ENCODE assay signal across 11 cellular contexts in the genomic region with DNA sequence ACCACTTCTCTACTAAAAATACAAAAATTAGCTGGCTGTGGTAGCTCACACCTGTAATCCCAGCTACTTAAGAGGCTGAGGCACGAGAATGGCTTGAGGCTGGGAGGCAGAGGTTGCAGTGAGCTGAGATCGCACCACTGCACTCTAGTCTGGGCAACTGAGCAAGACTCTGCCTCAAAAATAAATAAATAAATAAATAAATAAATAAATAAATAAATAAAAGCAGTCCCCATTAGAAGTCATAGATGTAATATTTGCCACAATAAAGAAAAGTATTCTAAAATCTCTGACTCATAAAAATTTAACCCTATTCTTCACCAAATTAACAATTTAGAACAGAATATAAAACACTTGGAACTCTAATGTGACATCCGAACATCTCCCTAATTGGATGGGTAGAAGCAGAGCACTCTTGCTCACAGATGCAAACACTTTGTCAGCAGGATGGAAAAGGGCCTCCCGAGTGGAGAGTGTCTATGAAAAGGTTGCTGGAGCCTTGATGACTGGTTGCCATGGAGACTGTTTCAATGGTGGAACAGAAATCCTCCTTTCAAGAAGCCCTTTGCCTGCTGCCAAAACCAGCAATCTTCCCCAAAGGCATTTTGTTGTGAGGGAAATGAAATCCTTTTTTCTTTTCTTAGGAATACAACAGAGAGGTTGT. TPM values are rescaled to one million over a fixed set of nuclear protein-coding genes. Genes with fewer than 3 reads are reported as not detected.
DNase-seq lines count a peak whose midpoint lies in the region; ATAC-seq and TF ChIP-seq lines count a peak whose summit lies in the region.
"Had no signal": no experiment of that assay in that cellular context is flagged by ENCODE, and none has a peak within 500 bp of the region (broad histone marks: within the 10 kb centered on the region; RNA-seq: fewer than 3 reads in every experiment).

No MANE protein-coding gene starts in this region.

- in situ Hi-C loops in mammary epithelial cell (cut with MboI; ENCODE audit: low sequenced_read_pairs in 2 of 2), result no loop called here

- no peaks in the 10 kb centered on the region for H3K36me3 Mint-ChIP-seq in MCF 10A (ENCODE audit: insufficient read depth, unreplicated experiment)
- H3K36me3 Mint-ChIP-seq in activated CD8-positive, alpha-beta T cell treated with anti-CD3 and anti-CD28 coated beads for 36 hours (ENCODE audit: low read depth), result no peaks in the 10 kb centered on the region
- peaks cover 2 to 15% of the 10 kb centered on the region in 2 donors for H3K36me3 Mint-ChIP-seq in stimulated activated naive B cell treated with anti-CD40 and anti-IgM and Interleukin-4, amounts not matched to agents 10 μg/mL and 1 μg/mL and 100 μg/mL, for 72 hours

- dilution Hi-C loops in mammary epithelial cell (cut with HindIII; ENCODE audit: low sequenced_read_pairs), result no loop called here

- POLR2A ChIA-PET in MCF 10A (lab: Yijun Ruan, JAX), result interaction anchor here (0.6 to 0.9 kb wide), 2 partner anchors 10 to 225 kb away, joined by 4 read pairs; no protein-coding TSS in a partner anchor
- POLR2A ChIA-PET in activated CD8-positive, alpha-beta T cell treated with anti-CD3 and anti-CD28 coated beads for 36 hours (lab: Charles Lee), result interaction anchor here (0.6 kb wide), 1 partner anchor 40 kb away, joined by 3 read pairs; no protein-coding TSS in a partner anchor

- WGBS in mammary epithelial cell (ENCODE audit: low coverage, missing lambda C conversion rate), result 68% methylated on average over 4 of the region's 4 CpGs

- intact Hi-C loops in MCF 10A (cut with micrococcal nuclease) (no loop called here), mammary epithelial cell (cut with micrococcal nuclease) (no loop called here)
- intact Hi-C loops in activated CD8-positive, alpha-beta T cell treated with anti-CD3 and anti-CD28 coated beads for 36 hours (cut with micrococcal nuclease), result no loop called here

- H3K27me3 Mint-ChIP-seq in MCF 10A (ENCODE audit: insufficient read depth, unreplicated experiment), result no peaks in the 10 kb centered on the region
- peaks cover 3% of the 10 kb centered on the region for H3K27me3 Mint-ChIP-seq in activated CD8-positive, alpha-beta T cell treated with anti-CD3 and anti-CD28 coated beads for 36 hours
- H3K27me3 Mint-ChIP-seq in stimulated activated naive B cell treated with anti-CD40 and anti-IgM and Interleukin-4, amounts not matched to agents 10 μg/mL and 1 μg/mL and 100 μg/mL, for 72 hours, result no peaks in the 10 kb centered on the region

- DNase-seq in MCF 10A (ENCODE audit: unreplicated experiment) (no peak), mammary epithelial cell (no peak), caudate nucleus (lab: John Stamatoyannopoulos, UW) (peak in 21 of 61 donors; percentile 1 to 76 (median 17)), inferior parietal cortex (ENCODE audit: extremely low spot score) (peak; percentile 66), NAMALWA (ENCODE audit: low spot score) (no peak)
- DNase-seq in activated CD8-positive, alpha-beta T cell treated with anti-CD3 and anti-CD28 coated beads for 36 hours, result no peak
- no peak for DNase-seq in stimulated activated naive B cell treated with anti-CD40 and anti-IgM and Interleukin-4, amounts not matched to agents 10 μg/mL and 1 μg/mL and 100 μg/mL, for 72 hours
- DNase-seq: activated naive CD4-positive, alpha-beta T cell; stimulated activated CD4-positive, alpha-beta T cell treated with anti-CD3 and anti-CD28 coated beads, Interleukin-4, amount 100 ng/mL, for 1 hour; WERI-Rb-1 had no signal

- H3K36me3 ChIP-seq in mammary epithelial cell (ENCODE audit: insufficient read depth, low read length), result no peaks in the 10 kb centered on the region
- H3K36me3 ChIP-seq: WERI-Rb-1 had no signal

- H3K9ac ChIP-seq in mammary epithelial cell (ENCODE audit: insufficient read depth, low read length), result no peak overlapping the region

- H3K4me1 ChIP-seq in mammary epithelial cell (ENCODE audit: insufficient read depth, low read length), result no peaks in the 10 kb centered on the region

- H3K9me3 ChIP-seq in mammary epithelial cell (replicated peaks; ENCODE audit: insufficient read depth, low read length), result no peaks in the 10 kb centered on the region

- no peak overlapping the region for H3K4me2 ChIP-seq in mammary epithelial cell (ENCODE audit: insufficient read depth, low read depth, low read length)

- H2AFZ ChIP-seq in mammary epithelial cell (ENCODE audit: low read depth, low read length), result no peak overlapping the region

- ATAC-seq in activated CD8-positive, alpha-beta T cell treated with anti-CD3 and anti-CD28 coated beads for 36 hours, result no peak
- no peak for ATAC-seq in GM18520 (IDR thresholded peaks at IDR 0.05; ENCODE audit: unreplicated experiment)
- no peak for ATAC-seq in stimulated activated naive B cell treated with anti-CD40 and anti-IgM and Interleukin-4, amounts not matched to agents 10 μg/mL and 1 μg/mL and 100 μg/mL, for 72 hours (replicated peaks)

- no peak overlapping the region for H3K4me3 ChIP-seq in mammary epithelial cell (replicated peaks in 1 of 3; ENCODE audit: insufficient read depth in 1 of 3, low read depth in 2 of 3, low read length in 3 of 3)

- peaks cover 11% of the 10 kb centered on the region for H3K4me1 Mint-ChIP-seq in MCF 10A (ENCODE audit: insufficient read depth, unreplicated experiment)
- no peaks in the 10 kb centered on the region for H3K4me1 Mint-ChIP-seq in activated CD8-positive, alpha-beta T cell treated with anti-CD3 and anti-CD28 coated beads for 36 hours (ENCODE audit: low read depth)
- H3K4me1 Mint-ChIP-seq in stimulated activated naive B cell treated with anti-CD40 and anti-IgM and Interleukin-4, amounts not matched to agents 10 μg/mL and 1 μg/mL and 100 μg/mL, for 72 hours, result no peaks in the 10 kb centered on the region

- no TSS peak for BruUV-seq in MCF 10A (replicated peaks; lab: Mats Ljungman, UMichigan)
- no TSS peak for BruUV-seq in mammary epithelial cell (replicated peaks; lab: Mats Ljungman, UMichigan)

- H3K27ac Mint-ChIP-seq in MCF 10A (ENCODE audit: low read depth, unreplicated experiment), result peak overlapping the region; percentile 7
- H3K27ac Mint-ChIP-seq in activated CD8-positive, alpha-beta T cell treated with anti-CD3 and anti-CD28 coated beads for 36 hours, result no peak overlapping the region
- H3K27ac Mint-ChIP-seq in stimulated activated naive B cell treated with anti-CD40 and anti-IgM and Interleukin-4, amounts not matched to agents 10 μg/mL and 1 μg/mL and 100 μg/mL, for 72 hours, result no peak overlapping the region

- no peaks in the 10 kb centered on the region for H4K20me1 ChIP-seq in mammary epithelial cell (ENCODE audit: insufficient read depth, low read length)

- H3K79me2 ChIP-seq in mammary epithelial cell (ENCODE audit: insufficient read depth, low read length), result no peaks in the 10 kb centered on the region

- H3K27ac ChIP-seq in mammary epithelial cell (ENCODE audit: insufficient read depth, low read depth, low read length) (no peak overlapping the region), caudate nucleus (ENCODE audit: low read depth, low read length) (peak overlapping the region; percentile 91)
- H3K27ac ChIP-seq: WERI-Rb-1 had no signal

- no peaks in the 10 kb centered on the region for H3K27me3 ChIP-seq in mammary epithelial cell (ENCODE audit: insufficient read depth, low read length)

- H3K9me3 Mint-ChIP-seq in MCF 10A (ENCODE audit: unreplicated experiment), result no peaks in the 10 kb centered on the region
- H3K9me3 Mint-ChIP-seq in activated CD8-positive, alpha-beta T cell treated with anti-CD3 and anti-CD28 coated beads for 36 hours, result no peaks in the 10 kb centered on the region
- no peaks in the 10 kb centered on the region for H3K9me3 Mint-ChIP-seq in stimulated activated naive B cell treated with anti-CD40 and anti-IgM and Interleukin-4, amounts not matched to agents 10 μg/mL and 1 μg/mL and 100 μg/mL, for 72 hours

- H3K4me3 Mint-ChIP-seq in MCF 10A (ENCODE audit: unreplicated experiment), result no peak overlapping the region
- H3K4me3 Mint-ChIP-seq in activated CD8-positive, alpha-beta T cell treated with anti-CD3 and anti-CD28 coated beads for 36 hours, result no peak overlapping the region
- H3K4me3 Mint-ChIP-seq in stimulated activated naive B cell treated with anti-CD40 and anti-IgM and Interleukin-4, amounts not matched to agents 10 μg/mL and 1 μg/mL and 100 μg/mL, for 72 hours, result no peak overlapping the region

- CTCF ChIA-PET in MCF 10A (lab: Yijun Ruan, JAX), result interaction anchor here (0.8 to 4.0 kb wide), 6 partner anchors 17 to 434 kb away, joined by 3 to 25 read pairs (median 4); no protein-coding TSS in a partner anchor
- CTCF ChIA-PET in mammary epithelial cell (lab: Charles Lee; ENCODE audit: low non-redundant PET), result no interaction called here
- CTCF ChIA-PET in activated CD8-positive, alpha-beta T cell treated with anti-CD3 and anti-CD28 coated beads for 36 hours (lab: Charles Lee), result interaction anchor here (0.8 to 2.0 kb wide), 5 partner anchors 16 to 313 kb away, joined by 3 to 7 read pairs (median 6); no protein-coding TSS in a partner anchor

- TF ChIP-seq CTCF in MCF 10A (IDR thresholded peaks at IDR 0.05; ENCODE audit: unreplicated experiment) (no peak), mammary epithelial cell (conservative IDR thresholded peaks at IDR 0.05 in 1 of 2, IDR thresholded peaks at IDR 0.05 in 1 of 2; ENCODE audit: extremely low read depth in 1 of 2, insufficient read depth in 1 of 2, low read depth in 1 of 2, low read length in 2 of 2) (no peak)
- TF ChIP-seq CTCF in activated CD8-positive, alpha-beta T cell treated with anti-CD3 and anti-CD28 coated beads for 36 hours (IDR thresholded peaks at IDR 0.05), result no peak

RNA-seq across cellular contexts. Expression of gene TRAF1, which starts 38.9 kb away (rescaled TPM):
- total RNA-seq in MCF 10A (2022) (0.84 and 1.2 TPM in 2 replicates), mammary epithelial cell (1 to 10 TPM in 1 of 2 donors, under 1 TPM in 1; 0.89 to 1.0 TPM)
- 0.28 TPM for polyA plus RNA-seq in mammary epithelial cell
- not detected for polyA minus RNA-seq in mammary epithelial cell
- total RNA-seq in activated CD8-positive, alpha-beta T cell treated with anti-CD3 and anti-CD28 coated beads for 36 hours, result 100 to 1,000 TPM; 147 to 150 TPM

Comparison
In these comparisons a context has a peak if more than half of its experiments do, and no peak if none do; other contexts are left out.
1. RNA of gene TRAF1, which starts 38.9 kb away (total RNA-seq): 147 to 150 TPM in activated CD8-positive, alpha-beta T cell treated with anti-CD3 and anti-CD28 coated beads for 36 hours; 0.89 to 1.0 TPM in mammary epithelial cell and 0.84 to 1.2 TPM in MCF 10A; every median in the first group is over 10 times any median in the second.